6 cellular contexts compared by ENCODE assay signal in genomic region chr6:21467091-21467490, GRCh38.
"Had no signal": no experiment of that assay in that cellular context is flagged by ENCODE, and none has a peak within 500 bp of the region (broad histone marks: within the 10 kb centered on the region; RNA-seq: fewer than 3 reads in every experiment).

No MANE protein-coding gene starts in this region.

- H3K4me3 Mint-ChIP-seq: GM23338, HFFc6 had no signal

- H3K36me3 ChIP-seq: HAP-1 had no signal

- H3K4me2 ChIP-seq: GM23338 had no signal

- H3K4me1 ChIP-seq: HAP-1 had no signal

- H3K9me3 ChIP-seq: HAP-1 had no signal

- H3K27ac Mint-ChIP-seq: GM23338, HFFc6 had no signal

- H3K4me3 ChIP-seq: GM23338, HAP-1, K562 had no signal

- H3K4me1 Mint-ChIP-seq: GM23338 had no signal

- DNase-seq: HFFc6, KG1 had no signal

- ATAC-seq: GM23338, HCT116, K562 had no signal

- H2AFZ ChIP-seq: GM23338 had no signal
